ENCODE assay signal across 9 cellular contexts in the genomic region with DNA sequence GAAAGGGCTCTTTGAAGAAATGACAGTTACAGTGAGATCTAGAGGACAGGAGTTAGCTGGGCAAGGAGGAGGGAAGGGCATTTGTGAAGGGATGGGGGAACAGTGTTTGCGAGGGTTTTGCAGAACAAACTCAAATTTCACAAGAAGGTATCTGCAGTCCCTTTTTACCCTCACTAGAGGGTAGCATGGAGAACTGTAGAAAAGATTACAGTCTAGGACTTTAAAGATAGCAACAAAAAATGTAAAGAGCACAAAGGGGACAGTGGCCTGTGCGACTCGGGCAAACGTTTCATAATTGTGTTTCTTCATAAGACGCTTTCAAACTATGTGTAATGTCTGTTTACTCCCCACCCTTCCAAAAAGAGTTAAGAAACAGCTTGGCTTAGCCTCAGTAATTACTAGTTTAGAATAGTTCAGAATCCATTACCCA. TPM values are rescaled to one million over a fixed set of nuclear protein-coding genes. Genes with fewer than 3 reads are reported as not detected.
DNase-seq lines count a peak whose midpoint lies in the region; ATAC-seq, FAIRE-seq and TF ChIP-seq lines count a peak whose summit lies in the region.
"Had no signal": no experiment of that assay in that cellular context is flagged by ENCODE, and none has a peak within 500 bp of the region (broad histone marks: within the 10 kb centered on the region; RNA-seq: fewer than 3 reads in every experiment).

No MANE protein-coding gene starts in this region.

- peak; percentile 65 for TF ChIP-seq CTCF in LNCaP clone FGC (IDR thresholded peaks at IDR 0.05; ENCODE audit: control insufficient read depth, extremely low read depth, insufficient read depth)
- no peak for TF ChIP-seq CTCF in WTC11 (IDR thresholded peaks at IDR 0.05)
- peak; percentile 59 for TF ChIP-seq CTCF in kidney epithelial cell (IDR thresholded peaks at IDR 0.05; ENCODE audit: insufficient read depth, low read length, poor library complexity, severe bottlenecking)

- H3K4me3 Mint-ChIP-seq in WTC11 = no peak overlapping the region

- no peaks in the 10 kb centered on the region for H3K27me3 Mint-ChIP-seq in WTC11 (ENCODE audit: low read depth)

- no peaks in the 10 kb centered on the region for H3K9me3 Mint-ChIP-seq in WTC11

- POLR2A ChIA-PET in WTC11 (lab: Charles Lee) = no interaction called here

- peaks cover 3% of the 10 kb centered on the region; the same call in 1 of the 2 replicates for H3K36me3 Mint-ChIP-seq in WTC11

- H3K4me1 Mint-ChIP-seq in WTC11 = peaks cover 4% of the 10 kb centered on the region

- no peak overlapping the region for H3K4me3 ChIP-seq in LNCaP clone FGC (ENCODE audit: low read depth, low read length)
- no peak overlapping the region for H3K4me3 ChIP-seq in kidney epithelial cell (ENCODE audit: low read depth, low read length)
- H3K4me3 ChIP-seq: SK-N-MC had no signal

- ATAC-seq in WTC11 (peak; percentile 60), HG03439 (IDR thresholded peaks at IDR 0.05; ENCODE audit: unreplicated experiment) (no peak)

- no peak overlapping the region for H3K27ac Mint-ChIP-seq in WTC11

- CTCF ChIA-PET in WTC11 (lab: Charles Lee) = interaction anchor here (0.6 to 2.0 kb wide), 3 partner anchors 8 to 470 kb away, joined by 3 to 7 read pairs (median 3); no protein-coding TSS in a partner anchor

- no peak for FAIRE-seq in urothelium cell line (lab: Jason Lieb, UNC)

- in situ Hi-C loops in G401 (cut with HindIII; ENCODE audit: low sequenced_read_pairs) = no loop called here

- no peaks in the 10 kb centered on the region for H3K36me3 ChIP-seq in kidney epithelial cell (ENCODE audit: control insufficient read depth, insufficient read depth, low read length)

- DNase-seq in G401 (ENCODE audit: low spot score) (peak; percentile 45), LNCaP clone FGC (ENCODE audit: low read depth) (no peak), WTC11 (ENCODE audit: low spot score) (no peak), kidney epithelial cell (ENCODE audit: low read depth) (no peak), urothelium cell line (ENCODE audit: low spot score) (peak; percentile 23), NCI-H128 (lab: John Stamatoyannopoulos, UW; ENCODE audit: unreplicated experiment) (no peak), NCI-H526 treated with DMSO at 0.1 percent for 48 hours (lab: John Stamatoyannopoulos, UW) (no peak)

- no peaks in the 10 kb centered on the region for H3K27me3 ChIP-seq in kidney epithelial cell (ENCODE audit: control insufficient read depth, insufficient read depth, low read length)

TF ChIP-seq in WTC11, 78 proteins besides CTCF, POLR2A, EP300 and RAD21:
- TF ChIP-seq GABPB1 (CRISPR knock-in tag; IDR thresholded peaks at IDR 0.05) (0 out of 2 replicates have a peak, but pooled peaks have one; percentile 27), GRHL2 (CRISPR knock-in tag; IDR thresholded peaks at IDR 0.05; ENCODE audit: insufficient replicate concordance, severe bottlenecking) (no peak), NR2C2 (CRISPR knock-in tag; IDR thresholded peaks at IDR 0.05) (no peak), FOXK1 (CRISPR knock-in tag; IDR thresholded peaks at IDR 0.05) (no peak)
- TF ChIP-seq, protein P1, sequence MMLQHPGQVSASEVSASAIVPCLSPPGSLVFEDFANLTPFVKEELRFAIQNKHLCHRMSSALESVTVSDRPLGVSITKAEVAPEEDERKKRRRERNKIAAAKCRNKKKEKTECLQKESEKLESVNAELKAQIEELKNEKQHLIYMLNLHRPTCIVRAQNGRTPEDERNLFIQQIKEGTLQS (CRISPR knock-in tag; conservative IDR thresholded peaks at IDR 0.05) = no peak
- TF ChIP-seq, protein P2, sequence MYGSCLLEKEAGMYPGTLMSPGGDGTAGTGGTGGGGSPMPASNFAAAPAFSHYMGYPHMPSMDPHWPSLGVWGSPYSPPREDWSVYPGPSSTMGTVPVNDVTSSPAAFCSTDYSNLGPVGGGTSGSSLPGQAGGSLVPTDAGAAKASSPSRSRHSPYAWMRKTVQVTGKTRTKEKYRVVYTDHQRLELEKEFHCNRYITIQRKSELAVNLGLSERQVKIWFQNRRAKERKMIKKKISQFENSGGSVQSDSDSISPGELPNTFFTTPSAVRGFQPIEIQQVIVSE (CRISPR knock-in tag; IDR thresholded peaks at IDR 0.05; ENCODE audit: borderline replicate concordance) = no peak
TF ChIP-seq in WTC11: peak in this region for 1.

RNA-seq across cellular contexts. Expression of a gene that starts 21.2 kb away (rescaled TPM):
- total RNA-seq in G401 (2014; rRNA removed; shearing (Covaris generic)) = 21.0 and 31.0 TPM in 2 replicates
- total RNA-seq in WTC11 (2021) (20.7 to 22.7 TPM (median 21.3 TPM) in 3 replicates), kidney epithelial cell (27.5 and 31.6 TPM in 2 replicates)

RNA-seq across cellular contexts. Expression of a gene that starts 59.5 kb away (rescaled TPM):
- 14.6 and 19.1 TPM in 2 replicates for total RNA-seq in G401 (2014; rRNA removed; shearing (Covaris generic))
- total RNA-seq in WTC11 (2021) (18.2 to 21.5 TPM (median 18.4 TPM) in 3 replicates), kidney epithelial cell (34.2 and 37.0 TPM in 2 replicates)

Comparison
In these comparisons a context has a peak if more than half of its experiments do, and no peak if none do; other contexts are left out.
1. DNase-seq: peak in G401 (single experiment) and urothelium cell line (single experiment); none in LNCaP clone FGC (single experiment), WTC11 (single experiment), kidney epithelial cell (single experiment), NCI-H128 (single experiment) and NCI-H526 treated with DMSO at 0.1 percent for 48 hours (single experiment).